ENCODE assay signal across 1 cellular context in genomic region chr2:69385443-69386151, GRCh38.
TF ChIP-seq lines count a peak whose summit lies in the region.

No MANE protein-coding gene starts in this region.

TF ChIP-seq in IMR-90, 13 proteins besides CTCF, POLR2A, EP300 and RAD21:
- TF ChIP-seq NFE2L2 (IDR thresholded peaks at IDR 0.05; ENCODE audit: low read depth, low read length) (no peak), MXI1 (IDR thresholded peaks at IDR 0.05; ENCODE audit: borderline replicate concordance, low read depth, low read length) (no peak), CEBPB (IDR thresholded peaks at IDR 0.05; ENCODE audit: low read depth, low read length) (peak; percentile 60; the same call in 1 of the 2 replicates)
- TF ChIP-seq, protein P1, sequence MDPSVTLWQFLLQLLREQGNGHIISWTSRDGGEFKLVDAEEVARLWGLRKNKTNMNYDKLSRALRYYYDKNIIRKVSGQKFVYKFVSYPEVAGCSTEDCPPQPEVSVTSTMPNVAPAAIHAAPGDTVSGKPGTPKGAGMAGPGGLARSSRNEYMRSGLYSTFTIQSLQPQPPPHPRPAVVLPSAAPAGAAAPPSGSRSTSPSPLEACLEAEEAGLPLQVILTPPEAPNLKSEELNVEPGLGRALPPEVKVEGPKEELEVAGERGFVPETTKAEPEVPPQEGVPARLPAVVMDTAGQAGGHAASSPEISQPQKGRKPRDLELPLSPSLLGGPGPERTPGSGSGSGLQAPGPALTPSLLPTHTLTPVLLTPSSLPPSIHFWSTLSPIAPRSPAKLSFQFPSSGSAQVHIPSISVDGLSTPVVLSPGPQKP (IDR thresholded peaks at IDR 0.05; ENCODE audit: borderline replicate concordance, low read depth, low read length): no peak
